ENCODE assay signal across 19 cellular contexts in the genomic region with DNA sequence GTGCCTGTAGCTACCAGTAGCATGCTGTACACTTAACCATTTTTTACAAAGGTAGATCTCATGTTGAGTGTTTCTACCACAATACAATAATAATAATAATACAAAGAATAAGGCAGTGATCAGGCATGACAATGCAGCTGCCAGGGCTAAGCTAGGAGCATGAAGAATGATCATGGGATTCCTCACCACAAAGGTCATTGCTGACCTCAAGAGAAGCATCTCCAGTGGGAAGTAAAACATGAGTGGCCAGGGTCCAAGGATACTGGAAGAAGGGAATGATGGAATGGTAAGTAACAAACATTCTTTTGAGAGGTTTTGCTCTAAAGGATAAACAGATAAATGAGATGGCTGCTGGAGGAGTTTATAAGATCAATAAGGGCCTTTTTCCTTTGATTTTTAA.
"Had no signal": no experiment of that assay in that cellular context is flagged by ENCODE, and none has a peak within 500 bp of the region (broad histone marks: within the 10 kb centered on the region; RNA-seq: fewer than 3 reads in every experiment).

No MANE protein-coding gene starts in this region.

- H3K4me3 ChIP-seq: colonic mucosa, left lung, thyroid gland, uterus had no signal

- H3K4me3 Mint-ChIP-seq: activated CD4-positive, alpha-beta memory T cell treated with anti-CD3 and anti-CD28 coated beads for 36 hours; activated CD4-positive, alpha-beta T cell treated with anti-CD3 and anti-CD28 coated beads for 36 hours; activated CD8-positive, alpha-beta memory T cell treated with anti-CD3 and anti-CD28 coated beads, Interleukin-2, amount 10 ng/mL, durations not matched to agents 7 days and 5 days; activated T-cell treated with anti-CD3 and anti-CD28 coated beads, Interleukin-2, amount 50 U/mL, for 24 hours; natural killer cell; stimulated activated effector memory CD8-positive, alpha-beta T cell treated with anti-CD3 and anti-CD28 coated beads, Interleukin-12 subunit alpha, Interleukin-12 subunit beta, amount 100 ng/mL, for 72 hours; T-helper 1 cell treated with Interleukin-12 subunit alpha and Interleukin-12 subunit beta and Interleukin-4 antibody, amounts not matched to agents 30 μg/mL and 1 μg/mL, for 36 hours had no signal

- H3K27ac Mint-ChIP-seq: activated CD4-positive, alpha-beta memory T cell treated with anti-CD3 and anti-CD28 coated beads for 36 hours; activated CD4-positive, alpha-beta T cell treated with anti-CD3 and anti-CD28 coated beads for 36 hours; activated CD8-positive, alpha-beta memory T cell treated with anti-CD3 and anti-CD28 coated beads, Interleukin-2, amount 10 ng/mL, durations not matched to agents 7 days and 5 days; activated T-cell treated with anti-CD3 and anti-CD28 coated beads, Interleukin-2, amount 50 U/mL, for 24 hours; natural killer cell; stimulated activated effector memory CD8-positive, alpha-beta T cell treated with anti-CD3 and anti-CD28 coated beads, Interleukin-12 subunit alpha, Interleukin-12 subunit beta, amount 100 ng/mL, for 72 hours; T-helper 1 cell treated with Interleukin-12 subunit alpha and Interleukin-12 subunit beta and Interleukin-4 antibody, amounts not matched to agents 30 μg/mL and 1 μg/mL, for 36 hours had no signal

- H3K9me3 Mint-ChIP-seq: activated CD4-positive, alpha-beta memory T cell treated with anti-CD3 and anti-CD28 coated beads for 36 hours; activated T-cell treated with anti-CD3 and anti-CD28 coated beads, Interleukin-2, amount 50 U/mL, for 24 hours; natural killer cell; stimulated activated effector memory CD8-positive, alpha-beta T cell treated with anti-CD3 and anti-CD28 coated beads, Interleukin-12 subunit alpha, Interleukin-12 subunit beta, amount 100 ng/mL, for 72 hours; T-helper 1 cell treated with Interleukin-12 subunit alpha and Interleukin-12 subunit beta and Interleukin-4 antibody, amounts not matched to agents 30 μg/mL and 1 μg/mL, for 36 hours had no signal

- FAIRE-seq: endometrium had no signal

- H3K4me1 Mint-ChIP-seq: activated CD4-positive, alpha-beta T cell treated with anti-CD3 and anti-CD28 coated beads for 36 hours; activated CD8-positive, alpha-beta memory T cell treated with anti-CD3 and anti-CD28 coated beads, Interleukin-2, amount 10 ng/mL, durations not matched to agents 7 days and 5 days; natural killer cell; stimulated activated effector memory CD8-positive, alpha-beta T cell treated with anti-CD3 and anti-CD28 coated beads, Interleukin-12 subunit alpha, Interleukin-12 subunit beta, amount 100 ng/mL, for 72 hours had no signal

- H2AFZ ChIP-seq: parathyroid adenoma had no signal

- H3K4me1 ChIP-seq: colonic mucosa, left lung, parathyroid adenoma, uterus had no signal

- H3K36me3 Mint-ChIP-seq: activated CD4-positive, alpha-beta memory T cell treated with anti-CD3 and anti-CD28 coated beads for 36 hours; activated CD8-positive, alpha-beta memory T cell treated with anti-CD3 and anti-CD28 coated beads, Interleukin-2, amount 10 ng/mL, durations not matched to agents 7 days and 5 days; natural killer cell; stimulated activated effector memory CD8-positive, alpha-beta T cell treated with anti-CD3 and anti-CD28 coated beads, Interleukin-12 subunit alpha, Interleukin-12 subunit beta, amount 100 ng/mL, for 72 hours had no signal

- H3K36me3 ChIP-seq: colonic mucosa, left lung, neutrophil, thyroid gland, uterus had no signal

- H3K27me3 Mint-ChIP-seq: activated CD4-positive, alpha-beta memory T cell treated with anti-CD3 and anti-CD28 coated beads for 36 hours; activated CD4-positive, alpha-beta T cell treated with anti-CD3 and anti-CD28 coated beads for 36 hours; activated CD8-positive, alpha-beta memory T cell treated with anti-CD3 and anti-CD28 coated beads, Interleukin-2, amount 10 ng/mL, durations not matched to agents 7 days and 5 days; activated T-cell treated with anti-CD3 and anti-CD28 coated beads, Interleukin-2, amount 50 U/mL, for 24 hours had no signal

- H3K27me3 ChIP-seq: colonic mucosa, left lung, neutrophil, thyroid gland, uterus had no signal

- ATAC-seq: activated CD4-positive, alpha-beta T cell treated with anti-CD3 and anti-CD28 coated beads for 36 hours; activated CD8-positive, alpha-beta memory T cell treated with anti-CD3 and anti-CD28 coated beads, Interleukin-2, amount 10 ng/mL, durations not matched to agents 7 days and 5 days; left lung; natural killer cell; stimulated activated effector memory CD8-positive, alpha-beta T cell treated with anti-CD3 and anti-CD28 coated beads, Interleukin-12 subunit alpha, Interleukin-12 subunit beta, amount 100 ng/mL, for 72 hours had no signal

- H3K9ac ChIP-seq: parathyroid adenoma had no signal

- DNase-seq: activated CD4-positive, alpha-beta memory T cell treated with anti-CD3 and anti-CD28 coated beads for 36 hours; activated CD4-positive, alpha-beta T cell treated with anti-CD3 and anti-CD28 coated beads for 36 hours; activated CD8-positive, alpha-beta memory T cell treated with anti-CD3 and anti-CD28 coated beads, Interleukin-2, amount 10 ng/mL, durations not matched to agents 7 days and 5 days; activated effector memory CD4-positive, alpha-beta T cell treated with Interleukin-2 at 50 U/mL for 16 hours; activated naive CD4-positive, alpha-beta T cell treated with anti-CD3 and anti-CD28 coated beads, Interleukin-2, amount 50 U/mL, for 16 hours; activated T-cell treated with anti-CD3 and anti-CD28 coated beads, Interleukin-2, amount 50 U/mL, for 24 hours; caudate nucleus; colonic mucosa; islet precursor cell; left lung; mammary epithelial cell; natural killer cell; thyroid gland; uterus had no signal

- H3K9me3 ChIP-seq: colonic mucosa, left lung, neutrophil, thyroid gland, uterus had no signal

- H3K79me2 ChIP-seq: parathyroid adenoma had no signal

- H3K27ac ChIP-seq: colonic mucosa, left lung, neutrophil, parathyroid adenoma, thyroid gland, uterus had no signal
